In genomic region chr16:18280289-18280688, GRCh38 we compare ENCODE assay signal across 5 cellular contexts. TPM values are rescaled to one million over a fixed set of nuclear protein-coding genes. Genes with fewer than 3 reads are reported as not detected.
"Had no signal": no experiment of that assay in that cellular context is flagged by ENCODE, and none has a peak within 500 bp of the region (broad histone marks: within the 10 kb centered on the region; RNA-seq: fewer than 3 reads in every experiment).

No MANE protein-coding gene starts in this region.

RNA-seq across cellular contexts. Expression of gene NPIPA8, which starts 56.2 kb away (rescaled TPM):
- total RNA-seq: hepatocyte, left ventricle myocardium superior, lung microvascular endothelial cell, mononuclear cell, myocyte had no signal
- polyA plus RNA-seq: hepatocyte had no signal
